ENCODE assay signal across 18 cellular contexts in the genomic region with DNA sequence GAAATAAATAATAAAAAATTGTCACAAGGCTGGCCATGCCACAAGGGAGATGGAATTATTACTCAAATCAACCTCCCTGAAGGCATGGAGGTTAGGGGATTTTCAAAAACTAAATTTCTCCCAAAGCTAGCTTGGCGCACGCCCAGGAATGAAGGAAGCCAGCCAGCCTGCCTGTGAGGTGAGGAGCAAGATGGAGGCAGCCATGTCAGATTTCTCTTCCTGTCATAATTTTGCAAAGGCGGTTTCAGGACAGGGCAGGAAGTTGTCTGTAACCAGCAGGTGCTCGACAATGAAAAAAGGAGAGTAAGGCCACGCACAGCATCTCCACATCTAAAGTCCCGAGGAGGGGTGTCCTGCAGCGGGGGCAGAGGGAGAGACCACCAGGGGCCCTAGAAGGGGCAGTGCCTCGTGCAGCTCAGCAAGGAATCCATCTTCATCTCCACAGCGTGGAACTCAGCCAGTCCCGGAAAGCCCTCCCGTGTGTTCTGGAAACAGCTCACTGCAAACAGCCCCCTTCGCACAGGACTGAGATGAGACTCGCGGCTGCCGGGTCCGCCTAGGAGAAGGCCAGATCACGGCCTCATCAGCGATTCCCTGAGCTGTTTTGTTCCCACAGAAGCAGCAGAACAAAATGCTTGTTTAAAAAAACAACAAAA. TPM values are rescaled to one million over a fixed set of nuclear protein-coding genes. Genes with fewer than 3 reads are reported as not detected.
A peak's percentile ranks its signal among the peaks of the same experiment; 100 is the strongest.
DNase-seq lines count a peak whose midpoint lies in the region; ATAC-seq, FAIRE-seq and TF ChIP-seq lines count a peak whose summit lies in the region.
"Had no signal": no experiment of that assay in that cellular context is flagged by ENCODE, and none has a peak within 500 bp of the region (broad histone marks: within the 10 kb centered on the region; RNA-seq: fewer than 3 reads in every experiment).

No MANE protein-coding gene starts in this region.

- H4K20me1 ChIP-seq in GM12878 (ENCODE audit: control insufficient read depth, insufficient read depth) (no peaks in the 10 kb centered on the region), neural cell (ENCODE audit: insufficient read depth) (no peaks in the 10 kb centered on the region)

- BruUV-seq in GM12878 (replicated peaks; lab: Mats Ljungman, UMichigan) = no TSS peak

- H3K36me3 ChIP-seq in HUES6 (ENCODE audit: control insufficient read depth, insufficient read depth, low read length) (no peaks in the 10 kb centered on the region), GM12878 (ENCODE audit: control insufficient read depth in 2 of 2, insufficient read depth in 2 of 2, low read length in 1 of 2) (no peaks in the 10 kb centered on the region), neural cell (ENCODE audit: insufficient read depth, low read length) (no peaks in the 10 kb centered on the region), body of pancreas (replicated peaks in 1 of 2; ENCODE audit: insufficient read depth in 1 of 2, low read depth in 2 of 2) (no peaks in the 10 kb centered on the region)
- no peaks in the 10 kb centered on the region for H3K36me3 ChIP-seq in CD8-positive, alpha-beta memory T cell (ENCODE audit: insufficient read depth, low read length)

- H3K9ac ChIP-seq in HUES6 (ENCODE audit: low read length) = peak overlapping the region; percentile 38
- H3K9ac ChIP-seq in GM12878 (ENCODE audit: control insufficient read depth, insufficient read depth, low read length) = no peak overlapping the region
- peak overlapping the region; percentile 41 for H3K9ac ChIP-seq in neural cell (ENCODE audit: low read length)

- H3K4me1 Mint-ChIP-seq in activated CD4-positive, alpha-beta T cell treated with anti-CD3 and anti-CD28 coated beads for 36 hours = peaks cover 7% of the 10 kb centered on the region
- peaks cover 0 to 8% (median 2%) of the 10 kb centered on the region in 3 donors for H3K4me1 Mint-ChIP-seq in CD8-positive, alpha-beta memory T cell

- TF ChIP-seq POLR2A in GM12878 (IDR thresholded peaks at IDR 0.05; ENCODE audit: low read depth, low read length) = no peak
- no peak for TF ChIP-seq POLR2A in body of pancreas (IDR thresholded peaks at IDR 0.05)

- H3K4me1 ChIP-seq in HUES6 (ENCODE audit: control insufficient read depth, insufficient read depth, low read length) (peaks cover 58% of the 10 kb centered on the region), GM12878 (ENCODE audit: control insufficient read depth, insufficient read depth, low read length) (peaks cover 5% of the 10 kb centered on the region; the same call in 1 of the 2 replicates), body of pancreas (no peaks in the 10 kb centered on the region)
- peaks cover 6% of the 10 kb centered on the region for H3K4me1 ChIP-seq in CD8-positive, alpha-beta memory T cell (ENCODE audit: insufficient read depth, low read length)

- intact Hi-C loops in activated CD4-positive, alpha-beta T cell treated with anti-CD3 and anti-CD28 coated beads for 36 hours (cut with DNase I, micrococcal nuclease) = loop anchor here in 1 of 2 experiments (5.0 kb wide), 1 partner anchor 39 kb away; no protein-coding TSS in a partner anchor
- intact Hi-C loops in GM12878 (cut with micrococcal nuclease; ENCODE audit: unreplicated experiment) (no loop called here), body of pancreas (cut with DNase I) (no loop called here)

- 54% methylated on average over 18 of the region's 18 CpGs for WGBS in GM12878 (ENCODE audit: insufficient coverage, insufficient replicate concordance, low lambda C conversion rate, missing lambda C conversion rate)
- whole genome bisulfite sequencing in body of pancreas, 2 donors = 59 to 62% methylated on average over 16 to 18 of the region's 18 CpGs

- peak; percentile 23 for DNase-seq in activated CD4-positive, alpha-beta T cell treated with anti-CD3 and anti-CD28 coated beads for 36 hours
- no peak for DNase-seq in activated CD4-positive, alpha-beta T cell treated with anti-CD3 and anti-CD28 coated beads, Interleukin-2, amount 50 U/mL, for 4 hours
- DNase-seq in GM12878 (ENCODE audit: low read depth, low spot score) = no peak
- DNase-seq in body of pancreas = no peak
- no peak for DNase-seq in CD8-positive, alpha-beta memory T cell
- DNase-seq: activated B cell treated with CpG ODN at 0.5 μM for 24 hours; dorsolateral prefrontal cortex; KBM-7; left ventricle myocardium superior; natural killer cell; NCI-H1105 treated with DMSO at 0.1 percent for 48 hours; stimulated activated naive B cell treated with anti-CD40 and anti-IgM and Interleukin-4, amounts not matched to agents 10 μg/mL and 1 μg/mL and 100 μg/mL, for 72 hours had no signal

- no peaks in the 10 kb centered on the region for H3K27me3 ChIP-seq in HUES6 (ENCODE audit: control insufficient read depth, insufficient read depth, low read length)
- no peaks in the 10 kb centered on the region for H3K27me3 ChIP-seq in GM12878 (replicated peaks in 1 of 2; ENCODE audit: control insufficient read depth in 2 of 2, insufficient read depth in 2 of 2, low read length in 1 of 2)
- H3K27me3 ChIP-seq in neural cell (ENCODE audit: insufficient read depth, low read depth, low read length) = no peaks in the 10 kb centered on the region
- no peaks in the 10 kb centered on the region for H3K27me3 ChIP-seq in body of pancreas
- no peaks in the 10 kb centered on the region for H3K27me3 ChIP-seq in CD8-positive, alpha-beta memory T cell (ENCODE audit: insufficient read depth, low read length, poor library complexity, severe bottlenecking)

- POLR2A ChIA-PET in activated CD4-positive, alpha-beta T cell treated with anti-CD3 and anti-CD28 coated beads for 36 hours (lab: Charles Lee) = interaction anchor here (0.6 to 1.3 kb wide), 3 partner anchors 43 to 58 kb away, joined by 3 to 6 read pairs (median 3); a partner anchor contains a TSS
- POLR2A ChIA-PET in GM12878 (lab: Charles Lee) = no interaction called here
- POLR2A ChIA-PET in CD8-positive, alpha-beta memory T cell (lab: Charles Lee) = no interaction called here

- no peak for FAIRE-seq in GM12878 (lab: Jason Lieb, UNC)
- FAIRE-seq: GM18507 had no signal

- no peak overlapping the region for H3K4me3 Mint-ChIP-seq in activated CD4-positive, alpha-beta T cell treated with anti-CD3 and anti-CD28 coated beads for 36 hours
- no peak overlapping the region for H3K4me3 Mint-ChIP-seq in CD8-positive, alpha-beta memory T cell
- H3K4me3 Mint-ChIP-seq: activated B cell treated with CpG ODN at 0.5 μM for 24 hours; activated T-helper 1 cell treated with anti-CD3 and anti-CD28 coated beads, Interleukin-12 subunit alpha, Interleukin-12 subunit beta, Interleukin-2, Interleukin-4 antibody, amounts not matched to agents 30 ng/mL and 10 ng/mL and 1 ng/mL, durations not matched to agents 14 hours and 24 hours and 36 hours; natural killer cell; stimulated activated naive B cell treated with anti-CD40 and anti-IgM and Interleukin-4, amounts not matched to agents 10 μg/mL and 1 μg/mL and 100 μg/mL, for 72 hours had no signal

- H3K27ac ChIP-seq in HUES6 (ENCODE audit: low read depth, low read length) (no peak overlapping the region; the same call in 1 of the 2 replicates), GM12878 (ENCODE audit: control insufficient read depth, insufficient read depth) (no peak overlapping the region), neural cell (ENCODE audit: low read length) (peak overlapping the region; percentile 9), body of pancreas (no peak overlapping the region)
- no peak overlapping the region for H3K27ac ChIP-seq in CD8-positive, alpha-beta memory T cell (ENCODE audit: low read depth, low read length)
- H3K27ac ChIP-seq: dorsolateral prefrontal cortex had no signal

- CTCF ChIA-PET in activated CD4-positive, alpha-beta T cell treated with anti-CD3 and anti-CD28 coated beads for 36 hours (lab: Charles Lee) = interaction anchor here (1.6 kb wide), 1 partner anchor 42 kb away, joined by 7 read pairs; no protein-coding TSS in a partner anchor
- CTCF ChIA-PET in GM12878 (lab: Yijun Ruan, JAX) = interaction anchor here (0.7 to 1.8 kb wide), 5 partner anchors 16 to 50 kb away, joined by 3 to 7 read pairs (median 4); no protein-coding TSS in a partner anchor
- CTCF ChIA-PET in CD8-positive, alpha-beta memory T cell (lab: Charles Lee) = interaction anchor here (1.2 kb wide), 1 partner anchor 28 kb away, joined by 4 read pairs; no protein-coding TSS in a partner anchor

- TF ChIP-seq EP300 in GM12878 (IDR thresholded peaks at IDR 0.05; ENCODE audit: borderline replicate concordance in 1 of 2, control insufficient read depth in 1 of 2, low read depth in 2 of 2, low read length in 2 of 2) (no peak), neural cell (conservative IDR thresholded peaks at IDR 0.05; ENCODE audit: poor library complexity, severe bottlenecking) (no peak)

- H3F3A ChIP-seq in neural cell (ENCODE audit: insufficient read depth, low read length, poor library complexity, severe bottlenecking) = no peaks in the 10 kb centered on the region

- TF ChIP-seq RAD21 in GM12878 (IDR thresholded peaks at IDR 0.05; ENCODE audit: insufficient read depth, low read depth, low read length) (no peak), neural cell (conservative IDR thresholded peaks at IDR 0.05) (no peak)

- H3K79me2 ChIP-seq in GM12878 (ENCODE audit: control insufficient read depth, insufficient read depth, low read length) = no peaks in the 10 kb centered on the region
- H3K79me2 ChIP-seq in neural cell (replicated peaks; ENCODE audit: insufficient read depth, low read length) = no peaks in the 10 kb centered on the region

- no peak for ATAC-seq in activated CD4-positive, alpha-beta T cell treated with anti-CD3 and anti-CD28 coated beads for 36 hours
- ATAC-seq in GM12878 (peak; percentile 36; the same call in 1 of the 3 replicates), HG02884 (IDR thresholded peaks at IDR 0.05; ENCODE audit: unreplicated experiment) (no peak), body of pancreas (no peak)
- ATAC-seq: left ventricle myocardium superior, natural killer cell, Panc1 had no signal

- H3K36me3 Mint-ChIP-seq in activated CD4-positive, alpha-beta T cell treated with anti-CD3 and anti-CD28 coated beads for 36 hours (ENCODE audit: low read depth) = peaks cover 3% of the 10 kb centered on the region
- H3K36me3 Mint-ChIP-seq in CD8-positive, alpha-beta memory T cell = peaks cover 0 to 6% (median 0%) of the 10 kb centered on the region in 3 donors
- H3K36me3 Mint-ChIP-seq: natural killer cell had no signal

- peaks cover 24% of the 10 kb centered on the region for H3K9me3 ChIP-seq in HUES6 (ENCODE audit: control insufficient read depth, insufficient read depth, low read depth, low read length)
- H3K9me3 ChIP-seq in GM12878 (replicated peaks; ENCODE audit: control insufficient read depth, insufficient read depth, low read length) = peaks cover 11% of the 10 kb centered on the region; the same call in 2 of the 3 replicates
- no peaks in the 10 kb centered on the region for H3K9me3 ChIP-seq in neural cell (ENCODE audit: low read length)
- H3K9me3 ChIP-seq in body of pancreas = peaks cover 0 to 12% (median 0%) of the 10 kb centered on the region in 3 donors
- peaks cover 11% of the 10 kb centered on the region for H3K9me3 ChIP-seq in CD8-positive, alpha-beta memory T cell (ENCODE audit: low read length)

- H3K9me3 Mint-ChIP-seq in activated CD4-positive, alpha-beta T cell treated with anti-CD3 and anti-CD28 coated beads for 36 hours (ENCODE audit: low read depth) = peaks cover 6% of the 10 kb centered on the region
- H3K9me3 Mint-ChIP-seq in CD8-positive, alpha-beta memory T cell = peaks cover 0 to 14% (median 8%) of the 10 kb centered on the region in 5 donors
- H3K9me3 Mint-ChIP-seq: natural killer cell had no signal

- H3K27ac Mint-ChIP-seq in activated CD4-positive, alpha-beta T cell treated with anti-CD3 and anti-CD28 coated beads for 36 hours = no peak overlapping the region
- H3K27ac Mint-ChIP-seq in CD8-positive, alpha-beta memory T cell = peak overlapping the region in 1 of 8 donors; percentile 84
- H3K27ac Mint-ChIP-seq: natural killer cell; stimulated activated naive B cell treated with anti-CD40 and anti-IgM and Interleukin-4, amounts not matched to agents 10 μg/mL and 1 μg/mL and 100 μg/mL, for 72 hours had no signal

- in situ Hi-C loops in GM12878 (cut with MboI) = no loop called here

- no peaks in the 10 kb centered on the region for H3K27me3 Mint-ChIP-seq in activated CD4-positive, alpha-beta T cell treated with anti-CD3 and anti-CD28 coated beads for 36 hours
- H3K27me3 Mint-ChIP-seq in CD8-positive, alpha-beta memory T cell = no peaks in the 10 kb centered on the region

- no peaks in the 10 kb centered on the region for H3K9me2 ChIP-seq in neural cell (ENCODE audit: insufficient read depth, low read length)

- peak overlapping the region; percentile 67 for H2AFZ ChIP-seq in GM12878 (ENCODE audit: control insufficient read depth, low read depth, low read length)
- H2AFZ ChIP-seq in neural cell (ENCODE audit: low read depth, low read length) = peak overlapping the region; percentile 34

- RAD21 ChIA-PET in GM12878 (lab: Charles Lee; ENCODE audit: unreplicated experiment) = interaction anchor here (1.5 kb wide), 1 partner anchor 42 kb away, joined by 6 read pairs; no protein-coding TSS in a partner anchor

- H3K4me3 ChIP-seq in HUES6 (ENCODE audit: low read depth, low read length) (no peak overlapping the region), GM12878 (no peak overlapping the region), neural cell (ENCODE audit: low read length) (no peak overlapping the region), body of pancreas (no peak overlapping the region)
- no peak overlapping the region for H3K4me3 ChIP-seq in CD8-positive, alpha-beta memory T cell (ENCODE audit: low read length)
- H3K4me3 ChIP-seq: dorsolateral prefrontal cortex had no signal

- TF ChIP-seq CTCF in GM12878 (IDR thresholded peaks at IDR 0.05 in 2 of 3, conservative IDR thresholded peaks at IDR 0.05 in 1 of 3; ENCODE audit: control insufficient read depth in 2 of 3, extremely low read depth in 1 of 3, insufficient read depth in 1 of 3, low read depth in 3 of 3, low read length in 3 of 3) = no peak
- no peak for TF ChIP-seq CTCF in neural cell (IDR thresholded peaks at IDR 0.05; ENCODE audit: poor library complexity, severe bottlenecking)
- no peak for TF ChIP-seq CTCF in body of pancreas (IDR thresholded peaks at IDR 0.05)

- SMC1A ChIA-PET in GM12878 (lab: Charles Lee; ENCODE audit: uncharacterized antibody, unreplicated experiment) = interaction anchor here (1.1 to 1.2 kb wide), 2 partner anchors 8 to 25 kb away, joined by 3 read pairs; no protein-coding TSS in a partner anchor

- H3K4me2 ChIP-seq in GM12878 (ENCODE audit: control insufficient read depth, insufficient read depth) (no peak overlapping the region), neural cell (ENCODE audit: low read length) (no peak overlapping the region)

RNA-seq across cellular contexts. Expression of a gene that starts 47.8 kb away (rescaled TPM):
- 100 to 1,000 TPM; 337 to 354 TPM for total RNA-seq in activated CD4-positive, alpha-beta T cell treated with anti-CD3 and anti-CD28 coated beads for 36 hours
- 30.6 and 32.7 TPM in 2 replicates for total RNA-seq in GM12878 (2013; cell fraction: nucleolus; rRNA removed)
- total RNA-seq in GM12878 (2014; rRNA removed) (29.8 and 33.4 TPM in 2 replicates), GM12878 (2014; rRNA removed; fragmentation: Illumina TruSeq; extraction: Trizol) (11.4 and 13.0 TPM in 2 replicates), GM12878 (2021) (95.1 and 101 TPM in 2 replicates), body of pancreas (1 to 10 TPM; 1.6 to 3.4 TPM)
- polyA plus RNA-seq in GM12878 (2011; ENCODE audit: low read depth) = 25.8 TPM
- polyA plus RNA-seq in GM12878 (2011; rRNA removed) (4.8 and 8.6 TPM in 2 replicates), GM12878 (2014; fragmentation: Illumina TruSeq; extraction: Trizol) (10.1 and 38.1 TPM in 2 replicates), GM12878 (2014; fragmentation: Nextera tagmentation; extraction: Ambion mirVana) (1 to 10 TPM; 2.3 to 4.2 TPM), GM12878 (2014; rRNA removed) (44.5 and 51.5 TPM in 2 replicates), GM12878 (2016; fragmentation: Nextera tagmentation; extraction: Ambion mirVana) (10 to 100 TPM; 55.0 to 56.2 TPM), neural cell (3.9 and 5.1 TPM in 2 replicates)
- 15.8 and 16.8 TPM in 2 replicates for polyA plus RNA-seq in GM12878 (2011; cell fraction: cytosol; rRNA removed)
- 25.1 and 32.3 TPM in 2 replicates for polyA plus RNA-seq in GM12878 (2011; cell fraction: nucleus; rRNA removed)
- polyA plus RNA-seq in GM12878 (2012) = 45.2 and 60.4 TPM in 2 replicates
- 10.7 and 17.2 TPM in 2 replicates for polyA minus RNA-seq in GM12878 (2011; rRNA and poly(A)+ RNA removed)
- 20.3 and 21.6 TPM in 2 replicates for polyA minus RNA-seq in GM12878 (2011; cell fraction: cytosol; rRNA and poly(A)+ RNA removed)
- polyA minus RNA-seq in GM12878 (2011; cell fraction: nucleus; rRNA and poly(A)+ RNA removed) = 10.8 and 18.6 TPM in 2 replicates
- polyA minus RNA-seq in neural cell = 8.3 and 9.7 TPM in 2 replicates
- total RNA-seq in CD8-positive, alpha-beta memory T cell = 100 to 1,000 TPM; 366 to 383 TPM
- 20.7 TPM for polyA plus RNA-seq in CD8-positive, alpha-beta memory T cell

RNA-seq across cellular contexts. Expression of a gene that starts 55.7 kb away (rescaled TPM):
- 10 to 100 TPM; 67.0 to 77.3 TPM for total RNA-seq in activated CD4-positive, alpha-beta T cell treated with anti-CD3 and anti-CD28 coated beads for 36 hours
- 106 and 116 TPM in 2 replicates for total RNA-seq in GM12878 (2013; cell fraction: nucleolus; rRNA removed)
- total RNA-seq in GM12878 (2014; rRNA removed) (34.0 and 36.6 TPM in 2 replicates), GM12878 (2014; rRNA removed; fragmentation: Illumina TruSeq; extraction: Trizol) (24.2 and 26.1 TPM in 2 replicates), GM12878 (2021) (54.8 and 62.1 TPM in 2 replicates), body of pancreas (10 to 100 TPM; 25.4 to 82.1 TPM)
- 13.3 TPM for polyA plus RNA-seq in GM12878 (2011; ENCODE audit: low read depth)
- polyA plus RNA-seq in GM12878 (2011; rRNA removed) (13.4 and 20.3 TPM in 2 replicates), GM12878 (2014; fragmentation: Illumina TruSeq; extraction: Trizol) (25.7 and 34.3 TPM in 2 replicates), GM12878 (2014; fragmentation: Nextera tagmentation; extraction: Ambion mirVana) (1 to 10 TPM in 1 of 2 experiments, under 1 TPM in 1; 0.80 to 4.1 TPM), GM12878 (2014; rRNA removed) (39.1 and 59.3 TPM in 2 replicates), GM12878 (2016; fragmentation: Nextera tagmentation; extraction: Ambion mirVana) (10 to 100 TPM; 31.6 to 37.1 TPM), neural cell (27.5 and 30.7 TPM in 2 replicates)
- 24.3 and 37.2 TPM in 2 replicates for polyA plus RNA-seq in GM12878 (2011; cell fraction: cytosol; rRNA removed)
- polyA plus RNA-seq in GM12878 (2011; cell fraction: nucleus; rRNA removed) = 74.9 and 135 TPM in 2 replicates
- polyA plus RNA-seq in GM12878 (2012) = 33.1 and 37.7 TPM in 2 replicates
- 17.8 and 26.1 TPM in 2 replicates for polyA minus RNA-seq in GM12878 (2011; rRNA and poly(A)+ RNA removed)
- 9.1 and 10.4 TPM in 2 replicates for polyA minus RNA-seq in GM12878 (2011; cell fraction: cytosol; rRNA and poly(A)+ RNA removed)
- 19.5 and 42.4 TPM in 2 replicates for polyA minus RNA-seq in GM12878 (2011; cell fraction: nucleus; rRNA and poly(A)+ RNA removed)
- polyA minus RNA-seq in neural cell = 30.0 and 33.1 TPM in 2 replicates
- 10 to 100 TPM; 71.5 to 77.3 TPM for total RNA-seq in CD8-positive, alpha-beta memory T cell
- 35.5 TPM for polyA plus RNA-seq in CD8-positive, alpha-beta memory T cell
